8 cellular contexts compared by ENCODE assay signal in the genomic region with DNA sequence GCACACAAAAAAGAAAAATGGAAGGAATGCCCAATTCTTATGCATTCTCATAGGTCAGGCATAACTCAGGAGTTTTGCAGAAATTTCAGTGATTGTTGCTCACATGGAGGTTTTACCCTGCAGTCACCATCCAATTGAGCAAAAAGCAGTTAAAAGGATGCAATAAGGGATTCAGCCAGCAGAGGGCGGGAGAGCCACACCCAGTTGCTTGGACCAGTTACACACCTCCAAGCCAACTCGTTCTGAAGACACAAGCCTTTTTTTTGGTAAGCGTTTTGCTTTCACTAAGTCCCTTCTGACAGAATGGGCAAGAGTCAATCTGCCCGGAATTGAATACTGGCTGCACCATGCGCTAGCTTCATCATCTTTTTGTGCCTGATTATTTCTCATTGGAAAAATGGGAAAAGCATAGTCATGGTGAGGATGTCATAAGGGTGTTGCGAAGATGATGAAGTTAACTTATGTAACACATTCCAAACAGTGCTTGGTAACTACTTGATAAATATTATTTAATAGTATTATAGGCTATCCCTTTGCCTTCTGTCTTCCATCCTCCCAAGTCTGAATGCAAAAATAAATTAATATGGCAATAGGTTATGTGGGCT.
DNase-seq lines count a peak whose midpoint lies in the region; ATAC-seq, FAIRE-seq and TF ChIP-seq lines count a peak whose summit lies in the region.

No MANE protein-coding gene starts in this region.

- no peak overlapping the region for H3K27ac Mint-ChIP-seq in CD4-positive, CD25-positive, alpha-beta regulatory T cell
- no peak overlapping the region for H3K27ac Mint-ChIP-seq in activated CD4-positive, alpha-beta memory T cell treated with anti-CD3 and anti-CD28 coated beads for 36 hours
- no peak overlapping the region for H3K27ac Mint-ChIP-seq in memory B cell

- WGBS in H1 (ENCODE audit: extremely low coverage in 1 of 2, insufficient coverage in 1 of 2, insufficient read length in 1 of 2, insufficient replicate concordance in 2 of 2, low coverage in 1 of 2, low lambda C conversion rate in 2 of 2, missing lambda C conversion rate in 1 of 2), 2 experiments, result 33% methylated on average over 6 of the region's 6 CpGs; no CpG with 5 or more reads in 1 of the 2 experiments

- no peaks in the 10 kb centered on the region for H3K9me3 ChIP-seq in CD4-positive, CD25-positive, alpha-beta regulatory T cell (ENCODE audit: control insufficient read depth in 2 of 2, low read length in 2 of 2)
- H3K9me3 ChIP-seq in H1 (ENCODE audit: insufficient read depth in 2 of 2, low read depth in 1 of 2, low read length in 1 of 2), result no peaks in the 10 kb centered on the region

- no peak overlapping the region for H4K5ac ChIP-seq in H1 (ENCODE audit: insufficient read length, low read depth, low read length)

- peaks cover 0 to 1% (median 0%) of the 10 kb centered on the region in 7 donors for H3K9me3 Mint-ChIP-seq in CD4-positive, CD25-positive, alpha-beta regulatory T cell
- H3K9me3 Mint-ChIP-seq in activated CD4-positive, alpha-beta memory T cell treated with anti-CD3 and anti-CD28 coated beads for 36 hours, result no peaks in the 10 kb centered on the region
- no peaks in the 10 kb centered on the region for H3K9me3 Mint-ChIP-seq in memory B cell

- ATAC-seq in CD4-positive, CD25-positive, alpha-beta regulatory T cell (ENCODE audit: low read depth in 2 of 2), result peak; percentile 66 to 80
- ATAC-seq in GM19351 (IDR thresholded peaks at IDR 0.05; ENCODE audit: unreplicated experiment) (peak; percentile 96), HG03432 (IDR thresholded peaks at IDR 0.05; ENCODE audit: unreplicated experiment) (peak; percentile 86), memory B cell (ENCODE audit: low read depth) (peak; percentile 32)

- no peak overlapping the region for H2AK5ac ChIP-seq in H1 (ENCODE audit: low read depth, low read length)

- H2BK12ac ChIP-seq in H1 (ENCODE audit: low read depth, low read length), result no peak overlapping the region

- no peak overlapping the region for H3K18ac ChIP-seq in H1 (ENCODE audit: extremely low read depth, low read length)

- no peak for TF ChIP-seq EP300 in H1 (IDR thresholded peaks at IDR 0.05; ENCODE audit: borderline replicate concordance in 1 of 2, low read depth in 2 of 2, low read length in 2 of 2)

- H4K91ac ChIP-seq in H1 (replicated peaks; ENCODE audit: insufficient read length, low read length), result no peak overlapping the region

- H2BK120ac ChIP-seq in H1 (replicated peaks; ENCODE audit: low read depth, low read length), result no peak overlapping the region

- no peaks in the 10 kb centered on the region; the same call in 1 of the 2 replicates for H3K23me2 ChIP-seq in H1 (ENCODE audit: low read depth, low read length)

- no peak overlapping the region for H2BK15ac ChIP-seq in H1 (ENCODE audit: low read length)

- no peaks in the 10 kb centered on the region for H3K79me1 ChIP-seq in H1 (ENCODE audit: low read depth, low read length)

- intact Hi-C loops in activated CD4-positive, alpha-beta memory T cell treated with anti-CD3 and anti-CD28 coated beads for 36 hours (cut with micrococcal nuclease), result loop anchor here (5.0 kb wide), 1 partner anchor 1552 kb away; no protein-coding TSS in a partner anchor

- peak; percentile 96 to 98 for TF ChIP-seq RAD21 in H1 (IDR thresholded peaks at IDR 0.05 in 1 of 2, conservative IDR thresholded peaks at IDR 0.05 in 1 of 2; ENCODE audit: low read depth in 2 of 2, low read length in 2 of 2)

- no peaks in the 10 kb centered on the region for H3K27me3 Mint-ChIP-seq in CD4-positive, CD25-positive, alpha-beta regulatory T cell
- H3K27me3 Mint-ChIP-seq in activated CD4-positive, alpha-beta memory T cell treated with anti-CD3 and anti-CD28 coated beads for 36 hours, result no peaks in the 10 kb centered on the region
- H3K27me3 Mint-ChIP-seq in memory B cell, result no peaks in the 10 kb centered on the region

- no peaks in the 10 kb centered on the region for H4K20me1 ChIP-seq in H1 (replicated peaks in 1 of 2; ENCODE audit: control insufficient read depth in 1 of 2, insufficient read depth in 2 of 2, low read length in 2 of 2)

- peak; percentile 79 to 91 (median 86) for TF ChIP-seq CTCF in H1 (IDR thresholded peaks at IDR 0.05; ENCODE audit: control extremely low read depth in 1 of 3, insufficient read depth in 1 of 3, low read depth in 1 of 3, low read length in 3 of 3)

- no peak overlapping the region for H3K4me2 ChIP-seq in H1 (ENCODE audit: insufficient read depth in 1 of 2, low read depth in 2 of 2, low read length in 2 of 2)

- H3K27ac ChIP-seq in CD4-positive, CD25-positive, alpha-beta regulatory T cell (ENCODE audit: insufficient read depth, low read length, poor library complexity, severe bottlenecking), result no peak overlapping the region
- no peak overlapping the region for H3K27ac ChIP-seq in H1 (ENCODE audit: low read depth, low read length)

- DNase-seq in CD4-positive, CD25-positive, alpha-beta regulatory T cell, result peak; percentile 21 to 76 (median 38)
- DNase-seq in NCI-H526 treated with DMSO at 0.1 percent for 48 hours (lab: John Stamatoyannopoulos, UW) (peak; percentile 88), H1 (ENCODE audit: low read depth in 1 of 2, low spot score in 2 of 2) (peak; percentile 76 to 91), memory B cell (ENCODE audit: low spot score in 2 of 2) (peak; percentile 31 to 39)
- DNase-seq in activated CD4-positive, alpha-beta memory T cell treated with anti-CD3 and anti-CD28 coated beads for 36 hours, result peak; percentile 75
- peak; percentile 21 to 28 for DNase-seq in stimulated activated CD8-positive, alpha-beta memory T cell treated with anti-CD3 and anti-CD28 coated beads, Interleukin-15, amount 100 ng/mL, for 48 hours (ENCODE audit: low read depth in 2 of 2)

- H3K79me2 ChIP-seq in H1 (ENCODE audit: control insufficient read depth in 1 of 2, insufficient read depth in 2 of 2, low read length in 2 of 2), result no peaks in the 10 kb centered on the region

- POLR2A ChIA-PET in activated CD4-positive, alpha-beta memory T cell treated with anti-CD3 and anti-CD28 coated beads for 36 hours (lab: Charles Lee), result no interaction called here
- POLR2A ChIA-PET in H1 (lab: Charles Lee; ENCODE audit: partially characterized antibody), result no interaction called here

- no peak overlapping the region for H4K8ac ChIP-seq in H1 (ENCODE audit: extremely low read depth, insufficient read depth, low read length)

- H3K56ac ChIP-seq in H1 (replicated peaks; ENCODE audit: insufficient read length, low read depth, low read length), result no peak overlapping the region

- CTCF ChIA-PET in activated CD4-positive, alpha-beta memory T cell treated with anti-CD3 and anti-CD28 coated beads for 36 hours (lab: Charles Lee), result no interaction called here
- CTCF ChIA-PET in H1 (lab: Charles Lee; ENCODE audit: partially characterized antibody), result interaction anchor here (0.6 to 1.3 kb wide), 6 partner anchors 18 to 588 kb away, joined by 3 to 4 read pairs (median 3); no protein-coding TSS in a partner anchor

- no peak overlapping the region for H3K4me3 ChIP-seq in CD4-positive, CD25-positive, alpha-beta regulatory T cell (ENCODE audit: low read depth, low read length)
- no peak overlapping the region for H3K4me3 ChIP-seq in H1 (ENCODE audit: extremely low read depth in 1 of 4, insufficient read depth in 2 of 4, low read depth in 3 of 4, low read length in 4 of 4)

- no peak overlapping the region for H3K14ac ChIP-seq in H1 (ENCODE audit: insufficient read length)

- H3K9ac ChIP-seq in H1 (replicated peaks in 1 of 4; ENCODE audit: extremely low read depth in 1 of 4, low read depth in 3 of 4, low read length in 3 of 4), result no peak overlapping the region

- no peaks in the 10 kb centered on the region for H3K36me3 ChIP-seq in CD4-positive, CD25-positive, alpha-beta regulatory T cell (ENCODE audit: control insufficient read depth, insufficient read depth, low read length)
- H3K36me3 ChIP-seq in H1 (ENCODE audit: control insufficient read depth in 2 of 4, insufficient read depth in 4 of 4, low read length in 3 of 4), result no peaks in the 10 kb centered on the region

- H2BK20ac ChIP-seq in H1 (ENCODE audit: low read length), result no peak overlapping the region

- no peak overlapping the region for H2BK5ac ChIP-seq in H1 (ENCODE audit: low read depth, low read length)

- TF ChIP-seq POLR2A in H1 (IDR thresholded peaks at IDR 0.05; ENCODE audit: control extremely low read depth in 1 of 2, low read depth in 2 of 2, low read length in 2 of 2), result no peak

- 0 out of 2 replicates have a peak overlapping the region, but pooled peaks have one; percentile 0 for H2AFZ ChIP-seq in H1 (ENCODE audit: low read length)

- H3K4ac ChIP-seq in H1 (replicated peaks; ENCODE audit: insufficient read length, low read depth, low read length), result no peak overlapping the region

- no peak overlapping the region for H3K4me3 Mint-ChIP-seq in CD4-positive, CD25-positive, alpha-beta regulatory T cell
- no peak overlapping the region for H3K4me3 Mint-ChIP-seq in activated CD4-positive, alpha-beta memory T cell treated with anti-CD3 and anti-CD28 coated beads for 36 hours
- no peak overlapping the region for H3K4me3 Mint-ChIP-seq in memory B cell

- H3K23ac ChIP-seq in H1 (ENCODE audit: insufficient read length), result no peak overlapping the region

- FAIRE-seq in H1 (lab: Jason Lieb, UNC), result peak; percentile 95

- H3K36me3 Mint-ChIP-seq in CD4-positive, CD25-positive, alpha-beta regulatory T cell, result no peaks in the 10 kb centered on the region
- no peaks in the 10 kb centered on the region for H3K36me3 Mint-ChIP-seq in activated CD4-positive, alpha-beta memory T cell treated with anti-CD3 and anti-CD28 coated beads for 36 hours
- H3K36me3 Mint-ChIP-seq in memory B cell, result no peaks in the 10 kb centered on the region

- H3K4me1 ChIP-seq in CD4-positive, CD25-positive, alpha-beta regulatory T cell (ENCODE audit: control insufficient read depth, insufficient read depth, low read length, poor library complexity, severe bottlenecking), result no peaks in the 10 kb centered on the region
- H3K4me1 ChIP-seq in H1 (replicated peaks in 1 of 4; ENCODE audit: control insufficient read depth in 3 of 4, insufficient read depth in 4 of 4, low read length in 3 of 4), result peaks cover 0 to 3% (median 2%) of the 10 kb centered on the region in 4 experiments; a peak in 4 of 7 replicates

- no peaks in the 10 kb centered on the region for H3K4me1 Mint-ChIP-seq in CD4-positive, CD25-positive, alpha-beta regulatory T cell
- H3K4me1 Mint-ChIP-seq in activated CD4-positive, alpha-beta memory T cell treated with anti-CD3 and anti-CD28 coated beads for 36 hours (ENCODE audit: low read depth), result no peaks in the 10 kb centered on the region
- peaks cover 5% of the 10 kb centered on the region for H3K4me1 Mint-ChIP-seq in memory B cell

- no peaks in the 10 kb centered on the region for H3K27me3 ChIP-seq in CD4-positive, CD25-positive, alpha-beta regulatory T cell (ENCODE audit: control insufficient read depth, insufficient read depth, low read length)
- H3K27me3 ChIP-seq in H1 (replicated peaks in 1 of 4; ENCODE audit: control insufficient read depth in 3 of 4, extremely low read depth in 1 of 4, insufficient read depth in 3 of 4, low read length in 3 of 4), result no peaks in the 10 kb centered on the region

TF ChIP-seq in H1, 55 proteins besides CTCF, POLR2A, EP300 and RAD21 (continues in another document):
- no peak for TF ChIP-seq SIRT6 (IDR thresholded peaks at IDR 0.05; ENCODE audit: low read length)

Comparison
In these comparisons a context has a peak if more than half of its experiments do, and no peak if none do; other contexts are left out.
1. ATAC-seq: peak in every context shown above with its lines; median percentile 96 in GM19351; 86 in HG03432; 73 in CD4-positive, CD25-positive, alpha-beta regulatory T cell; 32 in memory B cell.
2. DNase-seq: peak in every context shown above with its lines; median percentile 88 in NCI-H526 treated with DMSO at 0.1 percent for 48 hours; 84 in H1; 75 in activated CD4-positive, alpha-beta memory T cell treated with anti-CD3 and anti-CD28 coated beads for 36 hours; 38 in CD4-positive, CD25-positive, alpha-beta regulatory T cell; 35 in memory B cell; 24 in stimulated activated CD8-positive, alpha-beta memory T cell treated with anti-CD3 and anti-CD28 coated beads, Interleukin-15, amount 100 ng/mL, for 48 hours.